In the genomic region with DNA sequence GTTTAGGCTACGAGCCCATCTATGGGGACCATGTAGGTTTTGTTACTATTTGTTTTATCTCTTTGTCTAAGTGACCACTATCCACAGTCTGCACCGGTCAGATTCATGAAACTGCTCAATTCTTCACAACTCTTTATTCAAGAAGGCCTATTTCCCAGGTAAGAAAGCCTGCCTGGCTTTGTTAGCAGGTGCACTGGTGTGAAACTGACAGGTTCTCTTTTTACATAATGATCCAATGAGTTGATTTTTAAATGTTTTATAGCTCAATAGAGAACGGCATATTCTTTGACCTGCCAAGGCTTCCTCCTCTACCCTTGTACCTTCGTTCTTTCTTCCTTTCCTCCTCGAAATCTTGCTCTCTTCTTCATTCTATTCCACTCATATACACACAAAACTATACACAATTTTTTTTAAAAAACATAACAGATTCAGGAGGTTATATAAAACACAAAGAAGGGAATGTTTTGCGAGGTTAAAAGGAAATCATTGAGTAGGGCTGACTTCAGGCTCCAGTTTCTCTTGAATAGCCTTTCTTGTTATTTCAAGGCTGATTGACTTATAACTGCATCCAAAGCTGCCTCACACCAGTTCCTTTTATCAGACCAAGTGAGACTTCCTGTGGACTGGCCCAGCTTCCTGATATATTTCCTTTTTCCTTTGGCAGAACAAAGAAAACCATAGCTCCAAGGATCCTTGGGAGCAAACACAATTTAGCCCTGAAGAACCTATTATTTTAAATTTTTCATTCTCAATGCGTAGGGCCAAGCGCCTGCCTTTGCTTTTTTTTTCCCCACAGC, we compare ENCODE assay signal across 2 cellular contexts.
TF ChIP-seq lines count a peak whose summit lies in the region.

No MANE protein-coding gene starts in this region.

TF ChIP-seq in liver, 16 proteins besides CTCF, POLR2A, EP300 and RAD21:
- peak; percentile 62 for TF ChIP-seq NR2F2 (IDR thresholded peaks at IDR 0.05)
- TF ChIP-seq, protein P1, sequence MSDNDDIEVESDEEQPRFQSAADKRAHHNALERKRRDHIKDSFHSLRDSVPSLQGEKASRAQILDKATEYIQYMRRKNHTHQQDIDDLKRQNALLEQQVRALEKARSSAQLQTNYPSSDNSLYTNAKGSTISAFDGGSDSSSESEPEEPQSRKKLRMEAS (IDR thresholded peaks at IDR 0.05): peak; percentile 29
- TF ChIP-seq, protein P2, sequence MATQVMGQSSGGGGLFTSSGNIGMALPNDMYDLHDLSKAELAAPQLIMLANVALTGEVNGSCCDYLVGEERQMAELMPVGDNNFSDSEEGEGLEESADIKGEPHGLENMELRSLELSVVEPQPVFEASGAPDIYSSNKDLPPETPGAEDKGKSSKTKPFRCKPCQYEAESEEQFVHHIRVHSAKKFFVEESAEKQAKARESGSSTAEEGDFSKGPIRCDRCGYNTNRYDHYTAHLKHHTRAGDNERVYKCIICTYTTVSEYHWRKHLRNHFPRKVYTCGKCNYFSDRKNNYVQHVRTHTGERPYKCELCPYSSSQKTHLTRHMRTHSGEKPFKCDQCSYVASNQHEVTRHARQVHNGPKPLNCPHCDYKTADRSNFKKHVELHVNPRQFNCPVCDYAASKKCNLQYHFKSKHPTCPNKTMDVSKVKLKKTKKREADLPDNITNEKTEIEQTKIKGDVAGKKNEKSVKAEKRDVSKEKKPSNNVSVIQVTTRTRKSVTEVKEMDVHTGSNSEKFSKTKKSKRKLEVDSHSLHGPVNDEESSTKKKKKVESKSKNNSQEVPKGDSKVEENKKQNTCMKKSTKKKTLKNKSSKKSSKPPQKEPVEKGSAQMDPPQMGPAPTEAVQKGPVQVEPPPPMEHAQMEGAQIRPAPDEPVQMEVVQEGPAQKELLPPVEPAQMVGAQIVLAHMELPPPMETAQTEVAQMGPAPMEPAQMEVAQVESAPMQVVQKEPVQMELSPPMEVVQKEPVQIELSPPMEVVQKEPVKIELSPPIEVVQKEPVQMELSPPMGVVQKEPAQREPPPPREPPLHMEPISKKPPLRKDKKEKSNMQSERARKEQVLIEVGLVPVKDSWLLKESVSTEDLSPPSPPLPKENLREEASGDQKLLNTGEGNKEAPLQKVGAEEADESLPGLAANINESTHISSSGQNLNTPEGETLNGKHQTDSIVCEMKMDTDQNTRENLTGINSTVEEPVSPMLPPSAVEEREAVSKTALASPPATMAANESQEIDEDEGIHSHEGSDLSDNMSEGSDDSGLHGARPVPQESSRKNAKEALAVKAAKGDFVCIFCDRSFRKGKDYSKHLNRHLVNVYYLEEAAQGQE (IDR thresholded peaks at IDR 0.05): no peak

TF ChIP-seq in HepG2, 621 proteins besides CTCF, POLR2A, EP300 and RAD21:
- TF ChIP-seq ZNF879 (CRISPR knock-in tag; IDR thresholded peaks at IDR 0.05) (no peak), KAT2B (IDR thresholded peaks at IDR 0.05; ENCODE audit: borderline replicate concordance, low read depth, low read length) (no peak), SMYD3 (CRISPR knock-in tag; IDR thresholded peaks at IDR 0.05) (no peak), FIP1L1 (IDR thresholded peaks at IDR 0.05; ENCODE audit: borderline replicate concordance, insufficient read depth, low read depth, low read length) (no peak), ZNF33A (CRISPR knock-in tag; IDR thresholded peaks at IDR 0.05; ENCODE audit: borderline replicate concordance) (no peak), ZNF678 (CRISPR knock-in tag; IDR thresholded peaks at IDR 0.05) (no peak)
- TF ChIP-seq, protein P3, sequence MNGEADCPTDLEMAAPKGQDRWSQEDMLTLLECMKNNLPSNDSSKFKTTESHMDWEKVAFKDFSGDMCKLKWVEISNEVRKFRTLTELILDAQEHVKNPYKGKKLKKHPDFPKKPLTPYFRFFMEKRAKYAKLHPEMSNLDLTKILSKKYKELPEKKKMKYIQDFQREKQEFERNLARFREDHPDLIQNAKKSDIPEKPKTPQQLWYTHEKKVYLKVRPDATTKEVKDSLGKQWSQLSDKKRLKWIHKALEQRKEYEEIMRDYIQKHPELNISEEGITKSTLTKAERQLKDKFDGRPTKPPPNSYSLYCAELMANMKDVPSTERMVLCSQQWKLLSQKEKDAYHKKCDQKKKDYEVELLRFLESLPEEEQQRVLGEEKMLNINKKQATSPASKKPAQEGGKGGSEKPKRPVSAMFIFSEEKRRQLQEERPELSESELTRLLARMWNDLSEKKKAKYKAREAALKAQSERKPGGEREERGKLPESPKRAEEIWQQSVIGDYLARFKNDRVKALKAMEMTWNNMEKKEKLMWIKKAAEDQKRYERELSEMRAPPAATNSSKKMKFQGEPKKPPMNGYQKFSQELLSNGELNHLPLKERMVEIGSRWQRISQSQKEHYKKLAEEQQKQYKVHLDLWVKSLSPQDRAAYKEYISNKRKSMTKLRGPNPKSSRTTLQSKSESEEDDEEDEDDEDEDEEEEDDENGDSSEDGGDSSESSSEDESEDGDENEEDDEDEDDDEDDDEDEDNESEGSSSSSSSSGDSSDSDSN (CRISPR knock-in tag; IDR thresholded peaks at IDR 0.05): no peak
